Comparison of ENCODE assay signal across 15 cellular contexts in genomic region chr6:1242021-1242420, GRCh38.
DNase-seq lines count a peak whose midpoint lies in the region; ATAC-seq and TF ChIP-seq lines count a peak whose summit lies in the region.
"Had no signal": no experiment of that assay in that cellular context is flagged by ENCODE, and none has a peak within 500 bp of the region (broad histone marks: within the 10 kb centered on the region; RNA-seq: fewer than 3 reads in every experiment).

No MANE protein-coding gene starts in this region.

- H2BK120ac ChIP-seq in mesenchymal stem cell (ENCODE audit: low read depth, low read length), result no peak overlapping the region

- POLR2A ChIA-PET in HEK293 (lab: Yijun Ruan, JAX) (no interaction called here), T-cell (lab: Charles Lee) (no interaction called here)

- no peak overlapping the region for H3K18ac ChIP-seq in mesenchymal stem cell (ENCODE audit: low read depth in 1 of 2, low read length in 2 of 2)

- ATAC-seq in T-cell (replicated peaks in 1 of 4), result no peak

- H3K36me3 ChIP-seq in HEK293 (ENCODE audit: control insufficient read depth in 2 of 2, insufficient read depth in 1 of 2, low read length in 2 of 2), result no peaks in the 10 kb centered on the region
- no peaks in the 10 kb centered on the region for H3K36me3 ChIP-seq in mesenchymal stem cell (ENCODE audit: control insufficient read depth in 1 of 2, insufficient read depth in 2 of 2, low read depth in 1 of 2, low read length in 2 of 2)

- H4K8ac ChIP-seq in mesenchymal stem cell (ENCODE audit: low read length), result no peak overlapping the region

- H3K36me3 Mint-ChIP-seq in T-cell, result no peaks in the 10 kb centered on the region
- H3K36me3 Mint-ChIP-seq: CD4-positive, alpha-beta memory T cell had no signal

- no peaks in the 10 kb centered on the region for H3K9me3 ChIP-seq in HEK293 (ENCODE audit: control insufficient read depth, insufficient read depth, low read depth, low read length)
- no peaks in the 10 kb centered on the region for H3K9me3 ChIP-seq in mesenchymal stem cell (ENCODE audit: control insufficient read depth, low read length)

- no peaks in the 10 kb centered on the region for H3K79me1 ChIP-seq in mesenchymal stem cell (replicated peaks; ENCODE audit: low read length, poor library complexity, severe bottlenecking)

- no peak overlapping the region for H3K4me2 ChIP-seq in mesenchymal stem cell (ENCODE audit: low read length, poor library complexity, severe bottlenecking)

- no peak overlapping the region for H2BK12ac ChIP-seq in mesenchymal stem cell (ENCODE audit: low read length in 2 of 2)

- H3K4me3 Mint-ChIP-seq in T-cell, result no peak overlapping the region
- H3K4me3 Mint-ChIP-seq: CD4-positive, alpha-beta memory T cell had no signal

- H3K27me3 ChIP-seq in mesenchymal stem cell (ENCODE audit: control insufficient read depth in 1 of 2, insufficient read depth in 1 of 2, low read length in 2 of 2), result peaks cover 4% of the 10 kb centered on the region in 2 experiments

- no peak overlapping the region for H3K14ac ChIP-seq in mesenchymal stem cell (ENCODE audit: low read length in 2 of 2)

- no peak overlapping the region for H4K91ac ChIP-seq in mesenchymal stem cell (ENCODE audit: low read length)

- H3K27me3 Mint-ChIP-seq in T-cell, result peaks cover 8 to 17% of the 10 kb centered on the region in 2 donors

- no peak overlapping the region for H2BK5ac ChIP-seq in mesenchymal stem cell (ENCODE audit: low read depth, low read length, poor library complexity, severe bottlenecking)

- H3K9ac ChIP-seq in mesenchymal stem cell (ENCODE audit: low read length), result no peak overlapping the region
- H3K9ac ChIP-seq: GM23248 had no signal

- no peak overlapping the region for H2AFZ ChIP-seq in mesenchymal stem cell (ENCODE audit: low read depth, low read length)
- H2AFZ ChIP-seq: GM23248 had no signal

- H3K4me1 Mint-ChIP-seq in T-cell, result no peaks in the 10 kb centered on the region
- H3K4me1 Mint-ChIP-seq: CD4-positive, alpha-beta memory T cell had no signal

- WGBS in mesenchymal stem cell, result 86% methylated on average over 4 of the region's 4 CpGs

- H3K23ac ChIP-seq in mesenchymal stem cell (ENCODE audit: low read length in 2 of 2), result no peak overlapping the region

- no peak overlapping the region for H3K27ac Mint-ChIP-seq in T-cell
- H3K27ac Mint-ChIP-seq: CD4-positive, alpha-beta memory T cell had no signal

- no peaks in the 10 kb centered on the region for H3K9me3 Mint-ChIP-seq in T-cell
- H3K9me3 Mint-ChIP-seq: CD4-positive, alpha-beta memory T cell had no signal

- H3K27ac ChIP-seq in HEK293 (ENCODE audit: extremely low read depth, low read depth, low read length) (no peak overlapping the region), mesenchymal stem cell (ENCODE audit: low read length, poor library complexity, severe bottlenecking) (no peak overlapping the region)
- H3K27ac ChIP-seq: GM23248 had no signal

- DNase-seq in cerebellar cortex (ENCODE audit: low spot score) (peak; percentile 62), mesenchymal stem cell (no peak), T-cell (no peak), cortex of kidney (lab: John Stamatoyannopoulos, UW) (no peak), SK-N-DZ (ENCODE audit: low spot score) (no peak), NCI-H146 (lab: John Stamatoyannopoulos, UW) (no peak)
- DNase-seq: Calu3; CD4-positive, alpha-beta memory T cell; COR-L47; DMS53; DMS79 treated with DMSO at 0.1 percent for 48 hours; H7; HCEC 1CT had no signal

- no peak overlapping the region for H3K4ac ChIP-seq in mesenchymal stem cell (ENCODE audit: low read depth in 1 of 2, low read length in 2 of 2)

- H2BK15ac ChIP-seq in mesenchymal stem cell (ENCODE audit: low read depth, poor library complexity, severe bottlenecking), result peak overlapping the region; percentile 31

- CTCF ChIA-PET in HEK293 (lab: Yijun Ruan, JAX) (no interaction called here), T-cell (lab: Charles Lee) (no interaction called here)

- H3K4me3 ChIP-seq in HEK293 (ENCODE audit: low read depth, low read length) (no peak overlapping the region), mesenchymal stem cell (ENCODE audit: insufficient read depth in 1 of 2, low read depth in 1 of 2, low read length in 2 of 2) (no peak overlapping the region)
- H3K4me3 ChIP-seq: GM23248 had no signal

- no peak for TF ChIP-seq CTCF in HEK293 (tag by site-specific recombination; IDR thresholded peaks at IDR 0.05)

- no peak overlapping the region for H2AK5ac ChIP-seq in mesenchymal stem cell (ENCODE audit: low read length, severe bottlenecking)

- H3K4me1 ChIP-seq in HEK293 (ENCODE audit: control insufficient read depth, insufficient read depth, low read length) (peaks cover 4% of the 10 kb centered on the region; the same call in 1 of the 2 replicates), mesenchymal stem cell (ENCODE audit: control insufficient read depth, insufficient read depth, low read depth, low read length) (no peaks in the 10 kb centered on the region)

TF ChIP-seq in HEK293, 187 proteins besides CTCF, POLR2A, EP300 and RAD21:
- TF ChIP-seq GLI4 (tag by site-specific recombination; IDR thresholded peaks at IDR 0.05), result no peak
- TF ChIP-seq, protein P1, sequence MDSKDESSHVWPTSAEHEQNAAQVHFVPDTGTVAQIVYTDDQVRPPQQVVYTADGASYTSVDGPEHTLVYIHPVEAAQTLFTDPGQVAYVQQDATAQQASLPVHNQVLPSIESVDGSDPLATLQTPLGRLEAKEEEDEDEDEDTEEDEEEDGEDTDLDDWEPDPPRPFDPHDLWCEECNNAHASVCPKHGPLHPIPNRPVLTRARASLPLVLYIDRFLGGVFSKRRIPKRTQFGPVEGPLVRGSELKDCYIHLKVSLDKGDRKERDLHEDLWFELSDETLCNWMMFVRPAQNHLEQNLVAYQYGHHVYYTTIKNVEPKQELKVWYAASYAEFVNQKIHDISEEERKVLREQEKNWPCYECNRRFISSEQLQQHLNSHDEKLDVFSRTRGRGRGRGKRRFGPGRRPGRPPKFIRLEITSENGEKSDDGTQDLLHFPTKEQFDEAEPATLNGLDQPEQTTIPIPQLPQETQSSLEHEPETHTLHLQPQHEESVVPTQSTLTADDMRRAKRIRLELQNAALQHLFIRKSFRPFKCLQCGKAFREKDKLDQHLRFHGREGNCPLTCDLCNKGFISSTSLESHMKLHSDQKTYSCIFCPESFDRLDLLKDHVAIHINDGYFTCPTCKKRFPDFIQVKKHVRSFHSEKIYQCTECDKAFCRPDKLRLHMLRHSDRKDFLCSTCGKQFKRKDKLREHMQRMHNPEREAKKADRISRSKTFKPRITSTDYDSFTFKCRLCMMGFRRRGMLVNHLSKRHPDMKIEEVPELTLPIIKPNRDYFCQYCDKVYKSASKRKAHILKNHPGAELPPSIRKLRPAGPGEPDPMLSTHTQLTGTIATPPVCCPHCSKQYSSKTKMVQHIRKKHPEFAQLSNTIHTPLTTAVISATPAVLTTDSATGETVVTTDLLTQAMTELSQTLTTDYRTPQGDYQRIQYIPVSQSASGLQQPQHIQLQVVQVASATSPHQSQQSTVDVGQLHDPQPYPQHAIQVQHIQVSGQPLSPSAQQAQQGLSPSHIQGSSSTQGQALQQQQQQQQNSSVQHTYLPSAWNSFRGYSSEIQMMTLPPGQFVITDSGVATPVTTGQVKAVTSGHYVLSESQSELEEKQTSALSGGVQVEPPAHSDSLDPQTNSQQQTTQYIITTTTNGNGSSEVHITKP (tag by site-specific recombination; IDR thresholded peaks at IDR 0.05), result 0 out of 2 replicates have a peak, but pooled peaks have one; percentile 26
